Comparison of ENCODE assay signal across 17 cellular contexts in genomic region chr20:10219993-10220750, GRCh38. TPM values are rescaled to one million over a fixed set of nuclear protein-coding genes. Genes with fewer than 3 reads are reported as not detected.
DNase-seq lines count a peak whose midpoint lies in the region; ATAC-seq and TF ChIP-seq lines count a peak whose summit lies in the region.
"Had no signal": no experiment of that assay in that cellular context is flagged by ENCODE, and none has a peak within 500 bp of the region (broad histone marks: within the 10 kb centered on the region; RNA-seq: fewer than 3 reads in every experiment).

No MANE protein-coding gene starts in this region.

- intact Hi-C loops in naive thymus-derived CD4-positive, alpha-beta T cell (cut with micrococcal nuclease) = loop anchor here in 1 of 2 donors (2.0 to 10.0 kb wide), 4 partner anchors 131 to 453 kb away; partner anchors contain the start of genes ANKEF1 and JAG1

- ATAC-seq in SK-N-SH treated with all-trans-retinoic acid at 6 μM for 48 hours = no peak
- no peak for ATAC-seq in naive thymus-derived CD4-positive, alpha-beta T cell

- no peak for TF ChIP-seq RAD21 in SK-N-SH (IDR thresholded peaks at IDR 0.05; ENCODE audit: low read length)

- H3K4me2 ChIP-seq in SK-N-SH (peak overlapping the region; percentile 75), hepatocyte (peak overlapping the region; percentile 88)

- POLR2A ChIA-PET in SK-N-SH (lab: Yijun Ruan, JAX) = no interaction called here
- POLR2A ChIA-PET in naive thymus-derived CD4-positive, alpha-beta T cell (lab: Charles Lee) = no interaction called here

- 29% methylated on average over 4 of the region's 4 CpGs for WGBS in SK-N-SH (ENCODE audit: low lambda C conversion rate)
- 82% methylated on average over 4 of the region's 4 CpGs for WGBS in hepatocyte (ENCODE audit: low lambda C conversion rate, missing lambda C conversion rate)

- peaks cover 4% of the 10 kb centered on the region; the same call in 1 of the 2 replicates for H4K20me1 ChIP-seq in SK-N-SH (ENCODE audit: insufficient read depth)
- no peaks in the 10 kb centered on the region for H4K20me1 ChIP-seq in hepatocyte (ENCODE audit: insufficient read depth, poor library complexity, severe bottlenecking)
- H4K20me1 ChIP-seq: BLaER1 had no signal

- no peak overlapping the region for H3K9ac ChIP-seq in SK-N-SH
- H3K9ac ChIP-seq: BLaER1 had no signal

- H3K27ac Mint-ChIP-seq in naive thymus-derived CD4-positive, alpha-beta T cell = no peak overlapping the region
- H3K27ac Mint-ChIP-seq: effector memory CD8-positive, alpha-beta T cell had no signal

- H3F3A ChIP-seq in SK-N-SH (replicated peaks; ENCODE audit: insufficient read depth) = peaks cover 15% of the 10 kb centered on the region

- CTCF ChIA-PET in SK-N-SH (lab: Yijun Ruan, JAX) = interaction anchor here (0.6 to 3.9 kb wide), 4 partner anchors 8 to 243 kb away, joined by 3 to 20 read pairs (median 7); no protein-coding TSS in a partner anchor
- CTCF ChIA-PET in naive thymus-derived CD4-positive, alpha-beta T cell (lab: Charles Lee) = no interaction called here

- H3K27ac ChIP-seq in SK-N-SH (ENCODE audit: low read depth in 2 of 2, low read length in 1 of 2) (peak overlapping the region; percentile 45 to 87; a peak in 3 of 4 replicates), hepatocyte (no peak overlapping the region)
- no peak overlapping the region for H3K27ac ChIP-seq in naive thymus-derived CD4-positive, alpha-beta T cell (ENCODE audit: low read depth, low read length)
- H3K27ac ChIP-seq: BLaER1, HL-60, neutrophil, upper lobe of left lung had no signal

- peaks cover 31 to 82% (median 68%) of the 10 kb centered on the region in 5 donors for H3K27me3 Mint-ChIP-seq in naive thymus-derived CD4-positive, alpha-beta T cell

- H3K4me3 ChIP-seq in SK-N-SH (ENCODE audit: low read depth in 2 of 2, low read length in 1 of 2) (peak overlapping the region; percentile 68 to 69), hepatocyte (no peak overlapping the region)
- H3K4me3 ChIP-seq in naive thymus-derived CD4-positive, alpha-beta T cell (ENCODE audit: low read length) = no peak overlapping the region
- H3K4me3 ChIP-seq: BLaER1 had no signal

- H2AFZ ChIP-seq in SK-N-SH (ENCODE audit: low read depth) = no peak overlapping the region
- no peak overlapping the region for H2AFZ ChIP-seq in hepatocyte

- peaks cover 5 to 25% (median 16%) of the 10 kb centered on the region in 7 donors for H3K4me1 Mint-ChIP-seq in naive thymus-derived CD4-positive, alpha-beta T cell

- H3K36me3 ChIP-seq in SK-N-SH (replicated peaks in 1 of 2; ENCODE audit: control insufficient read depth in 1 of 2, insufficient read depth in 2 of 2, low read length in 1 of 2) (peaks cover 0 to 3% of the 10 kb centered on the region in 2 experiments), hepatocyte (replicated peaks; ENCODE audit: insufficient read depth, low read depth) (no peaks in the 10 kb centered on the region)
- no peaks in the 10 kb centered on the region for H3K36me3 ChIP-seq in naive thymus-derived CD4-positive, alpha-beta T cell (ENCODE audit: control insufficient read depth in 2 of 3, insufficient read depth in 3 of 3, low read length in 3 of 3)
- H3K36me3 ChIP-seq: BLaER1, esophagus squamous epithelium, neutrophil, stomach, upper lobe of left lung had no signal

- TF ChIP-seq CTCF in SK-N-SH (IDR thresholded peaks at IDR 0.05) (no peak), hepatocyte (IDR thresholded peaks at IDR 0.05; ENCODE audit: poor library complexity) (no peak)

- H3K9me2 ChIP-seq in SK-N-SH = no peaks in the 10 kb centered on the region
- no peaks in the 10 kb centered on the region for H3K9me2 ChIP-seq in hepatocyte (replicated peaks; ENCODE audit: insufficient read depth)

- H3K4me3 Mint-ChIP-seq in naive thymus-derived CD4-positive, alpha-beta T cell = peak overlapping the region in 4 of 10 donors; percentile 32 to 39 (median 36)

- H3K36me3 Mint-ChIP-seq in naive thymus-derived CD4-positive, alpha-beta T cell = peaks cover 0 to 16% (median 0%) of the 10 kb centered on the region in 5 donors

- peaks cover 0 to 40% (median 16%) of the 10 kb centered on the region in 11 donors for H3K9me3 Mint-ChIP-seq in naive thymus-derived CD4-positive, alpha-beta T cell

- H3K79me2 ChIP-seq in SK-N-SH (ENCODE audit: insufficient read depth) (no peaks in the 10 kb centered on the region), hepatocyte (no peaks in the 10 kb centered on the region)

- no peaks in the 10 kb centered on the region for H3K9me3 ChIP-seq in SK-N-SH
- H3K9me3 ChIP-seq in hepatocyte (ENCODE audit: low read depth) = no peaks in the 10 kb centered on the region
- peaks cover 0 to 6% (median 0%) of the 10 kb centered on the region in 3 experiments for H3K9me3 ChIP-seq in naive thymus-derived CD4-positive, alpha-beta T cell (ENCODE audit: control insufficient read depth in 2 of 3, low read length in 3 of 3)
- H3K9me3 ChIP-seq: BLaER1, esophagus squamous epithelium, neutrophil, stomach, upper lobe of left lung had no signal

- peaks cover 0 to 20% of the 10 kb centered on the region in 2 experiments; a peak in 2 of 4 replicates for H3K4me1 ChIP-seq in SK-N-SH (ENCODE audit: control insufficient read depth in 1 of 2, insufficient read depth in 2 of 2, low read depth in 1 of 2, low read length in 1 of 2)
- no peaks in the 10 kb centered on the region for H3K4me1 ChIP-seq in hepatocyte (ENCODE audit: insufficient read depth)
- no peaks in the 10 kb centered on the region for H3K4me1 ChIP-seq in naive thymus-derived CD4-positive, alpha-beta T cell (ENCODE audit: control insufficient read depth in 2 of 2, insufficient read depth in 2 of 2, low read length in 2 of 2)
- H3K4me1 ChIP-seq: BLaER1 had no signal

- H3K27me3 ChIP-seq in SK-N-SH (ENCODE audit: insufficient read depth) = no peaks in the 10 kb centered on the region
- H3K27me3 ChIP-seq in hepatocyte = peaks cover 24% of the 10 kb centered on the region
- peaks cover 0 to 4% of the 10 kb centered on the region in 2 donors for H3K27me3 ChIP-seq in naive thymus-derived CD4-positive, alpha-beta T cell (ENCODE audit: control insufficient read depth in 2 of 2, insufficient read depth in 2 of 2, low read length in 2 of 2)
- H3K27me3 ChIP-seq: BLaER1 had no signal

- no peak for TF ChIP-seq EP300 in SK-N-SH (IDR thresholded peaks at IDR 0.05; ENCODE audit: borderline replicate concordance in 1 of 2, low read depth in 1 of 2, low read length in 1 of 2)

- DNase-seq in SK-N-SH (no peak), amniotic epithelial cell (ENCODE audit: low read depth) (peak; percentile 24), hepatocyte (ENCODE audit: low spot score) (no peak), superior temporal gyrus (ENCODE audit: extremely low spot score) (peak; percentile 35), nucleus accumbens (lab: John Stamatoyannopoulos, UW) (no peak), ureter (ENCODE audit: low spot score) (no peak)
- DNase-seq in naive thymus-derived CD4-positive, alpha-beta T cell = no peak
- DNase-seq: esophagus squamous epithelium, NCI-H2107 had no signal

TF ChIP-seq in SK-N-SH, 30 proteins besides CTCF, POLR2A, EP300 and RAD21 (continues in another document):
- TF ChIP-seq MXI1 (IDR thresholded peaks at IDR 0.05; ENCODE audit: low read depth, low read length) (no peak), MEF2A (IDR thresholded peaks at IDR 0.05; ENCODE audit: borderline replicate concordance, low read depth) (no peak), TCF12 (IDR thresholded peaks at IDR 0.05) (0 out of 2 replicates have a peak, but pooled peaks have one; percentile 14)
- TF ChIP-seq, protein P1, sequence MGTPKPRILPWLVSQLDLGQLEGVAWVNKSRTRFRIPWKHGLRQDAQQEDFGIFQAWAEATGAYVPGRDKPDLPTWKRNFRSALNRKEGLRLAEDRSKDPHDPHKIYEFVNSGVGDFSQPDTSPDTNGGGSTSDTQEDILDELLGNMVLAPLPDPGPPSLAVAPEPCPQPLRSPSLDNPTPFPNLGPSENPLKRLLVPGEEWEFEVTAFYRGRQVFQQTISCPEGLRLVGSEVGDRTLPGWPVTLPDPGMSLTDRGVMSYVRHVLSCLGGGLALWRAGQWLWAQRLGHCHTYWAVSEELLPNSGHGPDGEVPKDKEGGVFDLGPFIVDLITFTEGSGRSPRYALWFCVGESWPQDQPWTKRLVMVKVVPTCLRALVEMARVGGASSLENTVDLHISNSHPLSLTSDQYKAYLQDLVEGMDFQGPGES (IDR thresholded peaks at IDR 0.05; ENCODE audit: low read depth, low read length) = no peak

TF ChIP-seq in SK-N-SH treated with all-trans-retinoic acid at 6 μM for 48 hours, 23 proteins besides CTCF, POLR2A, EP300 and RAD21 (continues in another document):
- TF ChIP-seq RARB (CRISPR knock-in tag; IDR thresholded peaks at IDR 0.05) = no peak
- no peak for TF ChIP-seq BACH2 (CRISPR knock-in tag; IDR thresholded peaks at IDR 0.05; ENCODE audit: borderline replicate concordance)
- TF ChIP-seq TSHZ2 (CRISPR knock-in tag; IDR thresholded peaks at IDR 0.05) = no peak
- no peak for TF ChIP-seq ZNF8 (CRISPR knock-in tag; IDR thresholded peaks at IDR 0.05)
- no peak for TF ChIP-seq ESRRG (CRISPR knock-in tag; IDR thresholded peaks at IDR 0.05)

RNA-seq across cellular contexts. Expression of gene SNAP25, which starts 1.5 kb away (rescaled TPM):
- polyA plus RNA-seq in SK-N-SH (2012; rRNA removed) = 42.4 and 46.0 TPM in 2 replicates
- polyA plus RNA-seq in SK-N-SH (2012; cell fraction: cytosol; rRNA removed) = 46.0 and 48.8 TPM in 2 replicates
- polyA plus RNA-seq in SK-N-SH (2012; cell fraction: nucleus; rRNA removed) = 89.1 and 142 TPM in 2 replicates
- total RNA-seq in hepatocyte = 3.6 and 3.7 TPM in 2 replicates
- 5.2 TPM in 2 replicates for polyA plus RNA-seq in hepatocyte
- under 1 TPM in 1 of 5 experiments, not detected in 4; 0.39 TPM for total RNA-seq in naive thymus-derived CD4-positive, alpha-beta T cell
- polyA plus RNA-seq in naive thymus-derived CD4-positive, alpha-beta T cell = under 1 TPM in 1 of 2 donors, not detected in 1; 0.11 TPM
- total RNA-seq in ureter = 16.3 TPM
- total RNA-seq: Right ventricle myocardium superior had no signal

Comparison
In these comparisons a context has a peak if more than half of its experiments do, and no peak if none do; other contexts are left out.
1. DNase-seq: peak in amniotic epithelial cell (single experiment) and superior temporal gyrus (single experiment); none in SK-N-SH (single experiment), hepatocyte (single experiment), naive thymus-derived CD4-positive, alpha-beta T cell (0 of 9), nucleus accumbens (0 of 56) and ureter (single experiment).
2. H3K27ac ChIP-seq: peak in SK-N-SH (2 of 2); none in hepatocyte (single experiment) and naive thymus-derived CD4-positive, alpha-beta T cell (single experiment).
3. H3K4me3 ChIP-seq: peak in SK-N-SH (2 of 2); none in hepatocyte (single experiment) and naive thymus-derived CD4-positive, alpha-beta T cell (single experiment).